11 cellular contexts compared by ENCODE assay signal in genomic region chr5:125961150-125961549, GRCh38.
DNase-seq lines count a peak whose midpoint lies in the region; ATAC-seq, FAIRE-seq and TF ChIP-seq lines count a peak whose summit lies in the region.
"Had no signal": no experiment of that assay in that cellular context is flagged by ENCODE, and none has a peak within 500 bp of the region (broad histone marks: within the 10 kb centered on the region; RNA-seq: fewer than 3 reads in every experiment).

No MANE protein-coding gene starts in this region.

- H3K9me2 ChIP-seq in PC-3 (replicated peaks; ENCODE audit: low read length), result no peaks in the 10 kb centered on the region

- H3K27me3 Mint-ChIP-seq in activated CD4-positive, alpha-beta T cell treated with anti-CD3 and anti-CD28 coated beads for 36 hours, result no peaks in the 10 kb centered on the region

- H3K9ac ChIP-seq in PC-3 (ENCODE audit: low read length) (no peak overlapping the region), kidney (ENCODE audit: low read length in 2 of 2) (no peak overlapping the region)

- H3K9me3 Mint-ChIP-seq in activated CD4-positive, alpha-beta T cell treated with anti-CD3 and anti-CD28 coated beads for 36 hours (ENCODE audit: low read depth), result peaks cover 3% of the 10 kb centered on the region

- H3K36me3 ChIP-seq in PC-3 (ENCODE audit: low read depth, low read length) (no peaks in the 10 kb centered on the region), kidney (ENCODE audit: control insufficient read depth in 1 of 2, insufficient read depth in 2 of 2, low read length in 2 of 2) (no peaks in the 10 kb centered on the region)

- no peaks in the 10 kb centered on the region for H3K27me3 ChIP-seq in PC-3 (ENCODE audit: low read length)
- H3K27me3 ChIP-seq: dorsolateral prefrontal cortex had no signal

- H3K27ac ChIP-seq in PC-3 (ENCODE audit: low read length) (no peak overlapping the region), kidney (ENCODE audit: low read depth in 2 of 2, low read length in 2 of 2) (no peak overlapping the region)
- H3K27ac ChIP-seq: dorsolateral prefrontal cortex had no signal

- H2AFZ ChIP-seq in PC-3 (ENCODE audit: low read length), result no peak overlapping the region

- no peaks in the 10 kb centered on the region for H3F3A ChIP-seq in PC-3 (ENCODE audit: low read length, unreplicated experiment)

- POLR2A ChIA-PET in activated CD4-positive, alpha-beta T cell treated with anti-CD3 and anti-CD28 coated beads for 36 hours (lab: Charles Lee), result no interaction called here
- POLR2A ChIA-PET in PC-3 (lab: Charles Lee; ENCODE audit: unreplicated experiment), result no interaction called here

- H3K4me2 ChIP-seq in PC-3 (ENCODE audit: low read length), result no peak overlapping the region

- BruUV-seq in PC-3 (replicated peaks; lab: Mats Ljungman, UMichigan), result no TSS peak

- H3K4me1 Mint-ChIP-seq in activated CD4-positive, alpha-beta T cell treated with anti-CD3 and anti-CD28 coated beads for 36 hours, result no peaks in the 10 kb centered on the region

- H4K20me1 ChIP-seq in PC-3 (ENCODE audit: low read length), result no peaks in the 10 kb centered on the region

- CTCF ChIA-PET in activated CD4-positive, alpha-beta T cell treated with anti-CD3 and anti-CD28 coated beads for 36 hours (lab: Charles Lee), result no interaction called here
- CTCF ChIA-PET in PC-3 (lab: Charles Lee), result interaction anchor here (0.5 kb wide), 1 partner anchor 445 kb away, joined by 4 read pairs; no protein-coding TSS in a partner anchor

- H3K4me1 ChIP-seq in PC-3 (ENCODE audit: insufficient read depth, low read length) (no peaks in the 10 kb centered on the region), kidney (ENCODE audit: control insufficient read depth in 1 of 2, insufficient read depth in 1 of 2, low read depth in 1 of 2, low read length in 2 of 2) (no peaks in the 10 kb centered on the region)

- intact Hi-C loops in activated CD4-positive, alpha-beta T cell treated with anti-CD3 and anti-CD28 coated beads for 36 hours (cut with DNase I, micrococcal nuclease), result no loop called here
- intact Hi-C loops in PC-3 (cut with micrococcal nuclease) (no loop called here), kidney (cut with DNase I) (no loop called here)

- no peaks in the 10 kb centered on the region for H3K36me3 Mint-ChIP-seq in activated CD4-positive, alpha-beta T cell treated with anti-CD3 and anti-CD28 coated beads for 36 hours (ENCODE audit: low read depth)

- H3K4me3 ChIP-seq in PC-3 (ENCODE audit: low read length) (no peak overlapping the region), kidney (ENCODE audit: low read length in 2 of 2) (no peak overlapping the region)
- H3K4me3 ChIP-seq: dorsolateral prefrontal cortex had no signal

- no peak overlapping the region for H3K27ac Mint-ChIP-seq in activated CD4-positive, alpha-beta T cell treated with anti-CD3 and anti-CD28 coated beads for 36 hours

- DNase-seq in activated CD4-positive, alpha-beta T cell treated with anti-CD3 and anti-CD28 coated beads for 36 hours, result peak; percentile 4
- no peak for DNase-seq in activated CD4-positive, alpha-beta T cell treated with anti-CD3 and anti-CD28 coated beads for 48 hours
- no peak for DNase-seq in stimulated activated naive CD8-positive, alpha-beta T cell treated with anti-CD3 and anti-CD28 coated beads, Interleukin-15, Interleukin-2, amounts not matched to agents 100 U/mL and 50 U/mL, for 24 hours
- no peak for DNase-seq in PC-3
- no peak for DNase-seq in kidney
- DNase-seq in NCI-H2081 (lab: John Stamatoyannopoulos, UW), result no peak
- DNase-seq: dorsolateral prefrontal cortex, GDM1 had no signal

- FAIRE-seq in kidney (lab: Jason Lieb, UNC), result no peak
- FAIRE-seq: HTR-8/SVneo had no signal

- no peak overlapping the region for H3K4me3 Mint-ChIP-seq in activated CD4-positive, alpha-beta T cell treated with anti-CD3 and anti-CD28 coated beads for 36 hours

- no peaks in the 10 kb centered on the region for H3K79me2 ChIP-seq in PC-3 (ENCODE audit: low read length)

- ATAC-seq in activated CD4-positive, alpha-beta T cell treated with anti-CD3 and anti-CD28 coated beads for 36 hours, result peak; percentile 42
- peak; percentile 95 for ATAC-seq in HG02571 (IDR thresholded peaks at IDR 0.05; ENCODE audit: unreplicated experiment)
- peak; percentile 99 for ATAC-seq in HG03439 (IDR thresholded peaks at IDR 0.05; ENCODE audit: unreplicated experiment)
- peak; percentile 9 for ATAC-seq in stimulated activated naive CD8-positive, alpha-beta T cell treated with anti-CD3 and anti-CD28 coated beads, Interleukin-15, Interleukin-2, amounts not matched to agents 100 U/mL and 50 U/mL, for 24 hours
- ATAC-seq in PC-3, result no peak

- H3K9me3 ChIP-seq in PC-3 (ENCODE audit: low read length), result no peaks in the 10 kb centered on the region
- H3K9me3 ChIP-seq in kidney (ENCODE audit: control insufficient read depth in 1 of 2, low read length in 2 of 2), result no peaks in the 10 kb centered on the region

- TF ChIP-seq CTCF in PC-3 (conservative IDR thresholded peaks at IDR 0.05; ENCODE audit: low read depth, low read length) (no peak), kidney (IDR thresholded peaks at IDR 0.05; ENCODE audit: borderline replicate concordance, extremely low read depth, insufficient read depth) (no peak)
